ENCODE assay signal across 20 cellular contexts in genomic region chr2:45494978-45495293, GRCh38.
DNase-seq lines count a peak whose midpoint lies in the region; ATAC-seq and TF ChIP-seq lines count a peak whose summit lies in the region.
"Had no signal": no experiment of that assay in that cellular context is flagged by ENCODE, and none has a peak within 500 bp of the region (broad histone marks: within the 10 kb centered on the region; RNA-seq: fewer than 3 reads in every experiment).

No MANE protein-coding gene starts in this region.

- no peak overlapping the region for H3K27ac Mint-ChIP-seq in CD8-positive, alpha-beta T cell
- peak overlapping the region in 1 of 2 donors; percentile 44 for H3K27ac Mint-ChIP-seq in effector memory CD8-positive, alpha-beta T cell
- H3K27ac Mint-ChIP-seq: activated CD4-positive, alpha-beta memory T cell treated with anti-CD3 and anti-CD28 coated beads for 36 hours had no signal

- no peak overlapping the region for H3K4me3 ChIP-seq in CD8-positive, alpha-beta T cell (ENCODE audit: low read depth, low read length)
- H3K4me3 ChIP-seq in Loucy (ENCODE audit: low read length, poor library complexity, severe bottlenecking), result peak overlapping the region; percentile 28
- H3K4me3 ChIP-seq: dorsolateral prefrontal cortex, skin epidermis, thoracic aorta, uterus had no signal

- no peaks in the 10 kb centered on the region for H3K27me3 ChIP-seq in CD8-positive, alpha-beta T cell (ENCODE audit: insufficient read depth, low read length)
- H3K27me3 ChIP-seq in Loucy (ENCODE audit: insufficient read depth, low read length, poor library complexity, severe bottlenecking), result no peaks in the 10 kb centered on the region
- H3K27me3 ChIP-seq: dorsolateral prefrontal cortex, uterus had no signal

- DNase-seq in CD8-positive, alpha-beta T cell, result no peak
- DNase-seq in astrocyte of the hippocampus (ENCODE audit: low read depth, low spot score) (peak; percentile 1), retina (peak; percentile 22), NCI-H446 (lab: John Stamatoyannopoulos, UW) (no peak)
- no peak for DNase-seq in effector memory CD8-positive, alpha-beta T cell
- DNase-seq: activated CD4-positive, alpha-beta memory T cell treated with anti-CD3 and anti-CD28 coated beads for 36 hours; activated CD4-positive, CD25-positive, alpha-beta regulatory T cell; activated CD8-positive, alpha-beta memory T cell treated with anti-CD3 and anti-CD28 coated beads, Interleukin-2, amount 50 U/mL, for 4 hours; activated gamma-delta T cell treated with Interleukin-2 at 50 U/mL for 16 hours; dorsolateral prefrontal cortex; left colon; stimulated activated naive CD8-positive, alpha-beta T cell treated with anti-CD3 and anti-CD28 coated beads, Interleukin-15, Interleukin-2, amounts not matched to agents 100 U/mL and 50 U/mL, for 24 hours; uterus had no signal

- H3K4me1 Mint-ChIP-seq in CD8-positive, alpha-beta T cell (ENCODE audit: low read depth), result peaks cover 8% of the 10 kb centered on the region
- peaks cover 0 to 11% of the 10 kb centered on the region in 2 donors for H3K4me1 Mint-ChIP-seq in effector memory CD8-positive, alpha-beta T cell (ENCODE audit: low read depth in 2 of 2)

- H3K4me2 ChIP-seq in Loucy (ENCODE audit: low read depth, low read length, poor library complexity, severe bottlenecking), result peak overlapping the region; percentile 57

- POLR2A ChIA-PET in CD8-positive, alpha-beta T cell (lab: Charles Lee), result no interaction called here

- peaks cover 5% of the 10 kb centered on the region; the same call in 1 of the 2 replicates for H3K79me2 ChIP-seq in Loucy (ENCODE audit: insufficient read depth, low read length)

- peaks cover 2% of the 10 kb centered on the region for H3K36me3 Mint-ChIP-seq in CD8-positive, alpha-beta T cell
- H3K36me3 Mint-ChIP-seq in effector memory CD8-positive, alpha-beta T cell (ENCODE audit: insufficient read depth), result no peaks in the 10 kb centered on the region

- H3K27me3 Mint-ChIP-seq in CD8-positive, alpha-beta T cell (ENCODE audit: low read depth), result no peaks in the 10 kb centered on the region
- no peaks in the 10 kb centered on the region for H3K27me3 Mint-ChIP-seq in effector memory CD8-positive, alpha-beta T cell
- H3K27me3 Mint-ChIP-seq: activated CD4-positive, alpha-beta memory T cell treated with anti-CD3 and anti-CD28 coated beads for 36 hours; central memory CD8-positive, alpha-beta T cell; T-cell had no signal

- CTCF ChIA-PET in CD8-positive, alpha-beta T cell (lab: Charles Lee), result interaction anchor here (0.6 to 7.1 kb wide), 9 partner anchors 8 to 513 kb away, joined by 3 to 79 read pairs (median 5); no protein-coding TSS in a partner anchor

- no peaks in the 10 kb centered on the region for H3K9me3 Mint-ChIP-seq in CD8-positive, alpha-beta T cell
- H3K9me3 Mint-ChIP-seq in effector memory CD8-positive, alpha-beta T cell, result no peaks in the 10 kb centered on the region
- H3K9me3 Mint-ChIP-seq: activated CD4-positive, alpha-beta memory T cell treated with anti-CD3 and anti-CD28 coated beads for 36 hours; central memory CD8-positive, alpha-beta T cell; immature natural killer cell; T-cell had no signal

- H3F3A ChIP-seq in Loucy (ENCODE audit: low read depth), result no peaks in the 10 kb centered on the region; the same call in 1 of the 2 replicates

- no peak overlapping the region for H3K27ac ChIP-seq in CD8-positive, alpha-beta T cell (ENCODE audit: low read depth, low read length)
- H3K27ac ChIP-seq: dorsolateral prefrontal cortex, skin epidermis, thoracic aorta, uterus had no signal

- H3K4me3 Mint-ChIP-seq in CD8-positive, alpha-beta T cell, result no peak overlapping the region
- no peak overlapping the region for H3K4me3 Mint-ChIP-seq in effector memory CD8-positive, alpha-beta T cell
- H3K4me3 Mint-ChIP-seq: activated CD4-positive, alpha-beta memory T cell treated with anti-CD3 and anti-CD28 coated beads for 36 hours; central memory CD8-positive, alpha-beta T cell; immature natural killer cell; T-cell had no signal

- H3K9me2 ChIP-seq in Loucy (replicated peaks; ENCODE audit: low read depth, low read length), result no peaks in the 10 kb centered on the region

- TF ChIP-seq CTCF in CD8-positive, alpha-beta T cell (IDR thresholded peaks at IDR 0.05), result peak; percentile 43
- no peak; the same call in 1 of the 2 replicates for TF ChIP-seq CTCF in Loucy (conservative IDR thresholded peaks at IDR 0.05; ENCODE audit: low read length)

- no peaks in the 10 kb centered on the region for H4K20me1 ChIP-seq in Loucy (ENCODE audit: insufficient read depth, low read length, poor library complexity, severe bottlenecking)

- no peak for ATAC-seq in CD8-positive, alpha-beta T cell
- ATAC-seq in HG03457 (IDR thresholded peaks at IDR 0.05; ENCODE audit: unreplicated experiment), result no peak
- no peak for ATAC-seq in effector memory CD8-positive, alpha-beta T cell (replicated peaks)
- ATAC-seq: stimulated activated naive CD8-positive, alpha-beta T cell treated with anti-CD3 and anti-CD28 coated beads, Interleukin-15, Interleukin-2, amounts not matched to agents 100 U/mL and 50 U/mL, for 24 hours; T-cell had no signal

- no peaks in the 10 kb centered on the region for H3K9me3 ChIP-seq in CD8-positive, alpha-beta T cell (ENCODE audit: low read length)
- H3K9me3 ChIP-seq in Loucy (ENCODE audit: insufficient read depth, low read depth, low read length), result no peaks in the 10 kb centered on the region
- H3K9me3 ChIP-seq: thoracic aorta, uterus had no signal

- no peaks in the 10 kb centered on the region for H3K4me1 ChIP-seq in CD8-positive, alpha-beta T cell (ENCODE audit: insufficient read depth, low read length)
- H3K4me1 ChIP-seq in Loucy (ENCODE audit: insufficient read depth, low read length, poor library complexity, severe bottlenecking), result peaks cover 20% of the 10 kb centered on the region
- H3K4me1 ChIP-seq: uterus had no signal

- no peaks in the 10 kb centered on the region for H3K36me3 ChIP-seq in CD8-positive, alpha-beta T cell (ENCODE audit: insufficient read depth, low read length)
- H3K36me3 ChIP-seq in Loucy (ENCODE audit: insufficient read depth, low read length), result peaks cover 13% of the 10 kb centered on the region; the same call in 1 of the 2 replicates
- H3K36me3 ChIP-seq: thoracic aorta, uterus had no signal

- H2AFZ ChIP-seq in Loucy (ENCODE audit: low read length), result no peak overlapping the region

- intact Hi-C loops in CD8-positive, alpha-beta T cell (cut with DNase I, micrococcal nuclease), result loop anchor here in 1 of 2 experiments (1.0 kb wide), 1 partner anchor 514 kb away; no protein-coding TSS in a partner anchor

- peak overlapping the region; percentile 61 for H3K9ac ChIP-seq in Loucy (ENCODE audit: low read depth, low read length, poor library complexity, severe bottlenecking)

Comparison
In these comparisons a context has a peak if more than half of its experiments do, and no peak if none do; other contexts are left out.
1. DNase-seq: peak in astrocyte of the hippocampus (single experiment) and retina (single experiment); none in CD8-positive, alpha-beta T cell (0 of 7), effector memory CD8-positive, alpha-beta T cell (0 of 3) and NCI-H446 (0 of 2).